Comparison of ENCODE assay signal across 8 cellular contexts in genomic region chr9:130837002-130837511, GRCh38. TPM values are rescaled to one million over a fixed set of nuclear protein-coding genes. Genes with fewer than 3 reads are reported as not detected.
DNase-seq lines count a peak whose midpoint lies in the region; ATAC-seq, FAIRE-seq and TF ChIP-seq lines count a peak whose summit lies in the region.
"Had no signal": no experiment of that assay in that cellular context is flagged by ENCODE, and none has a peak within 500 bp of the region (broad histone marks: within the 10 kb centered on the region; RNA-seq: fewer than 3 reads in every experiment).

No MANE protein-coding gene starts in this region.

- peak overlapping the region; percentile 93 for H3K4me3 Mint-ChIP-seq in activated naive CD8-positive, alpha-beta T cell treated with anti-CD3 and anti-CD28 coated beads for 36 hours
- H3K4me3 Mint-ChIP-seq in immature natural killer cell: peak overlapping the region; percentile 77 to 99 (median 80)
- H3K4me3 Mint-ChIP-seq in stimulated activated naive B cell treated with anti-CD40 and anti-IgM and Interleukin-4, amounts not matched to agents 10 μg/mL and 1 μg/mL and 100 μg/mL, for 72 hours: peak overlapping the region; percentile 46 to 47

- POLR2A ChIA-PET in HEK293 (lab: Yijun Ruan, JAX): interaction anchor here (0.6 to 0.9 kb wide), 4 partner anchors 27 to 222 kb away, joined by 3 to 4 read pairs (median 3); no protein-coding TSS in a partner anchor

- no peak overlapping the region for H3K27ac Mint-ChIP-seq in activated naive CD8-positive, alpha-beta T cell treated with anti-CD3 and anti-CD28 coated beads for 36 hours
- H3K27ac Mint-ChIP-seq in immature natural killer cell: peak overlapping the region in 5 of 6 donors; percentile 53 to 92 (median 78)
- no peak overlapping the region for H3K27ac Mint-ChIP-seq in stimulated activated naive B cell treated with anti-CD40 and anti-IgM and Interleukin-4, amounts not matched to agents 10 μg/mL and 1 μg/mL and 100 μg/mL, for 72 hours

- H3K9me3 Mint-ChIP-seq in activated naive CD8-positive, alpha-beta T cell treated with anti-CD3 and anti-CD28 coated beads for 36 hours: no peaks in the 10 kb centered on the region
- H3K9me3 Mint-ChIP-seq in immature natural killer cell: no peaks in the 10 kb centered on the region
- H3K9me3 Mint-ChIP-seq in stimulated activated naive B cell treated with anti-CD40 and anti-IgM and Interleukin-4, amounts not matched to agents 10 μg/mL and 1 μg/mL and 100 μg/mL, for 72 hours: no peaks in the 10 kb centered on the region

- peak overlapping the region; percentile 16 for H3K4me3 ChIP-seq in HEK293 (ENCODE audit: low read depth, low read length)

- H3K27ac ChIP-seq in HEK293 (ENCODE audit: extremely low read depth, low read depth, low read length): no peak overlapping the region

- no peak for TF ChIP-seq CTCF in HEK293 (tag by site-specific recombination; IDR thresholded peaks at IDR 0.05)

- peaks cover 6% of the 10 kb centered on the region for H3K4me1 ChIP-seq in HEK293 (ENCODE audit: control insufficient read depth, insufficient read depth, low read length)

- no peak for FAIRE-seq in frontal cortex (lab: Jason Lieb, UNC)

- H3K36me3 Mint-ChIP-seq in activated naive CD8-positive, alpha-beta T cell treated with anti-CD3 and anti-CD28 coated beads for 36 hours: peaks cover 12% of the 10 kb centered on the region
- peaks cover 0 to 4% (median 0%) of the 10 kb centered on the region in 3 donors for H3K36me3 Mint-ChIP-seq in immature natural killer cell
- peaks cover 0 to 4% of the 10 kb centered on the region in 2 donors for H3K36me3 Mint-ChIP-seq in stimulated activated naive B cell treated with anti-CD40 and anti-IgM and Interleukin-4, amounts not matched to agents 10 μg/mL and 1 μg/mL and 100 μg/mL, for 72 hours

- H3K4me1 Mint-ChIP-seq in activated naive CD8-positive, alpha-beta T cell treated with anti-CD3 and anti-CD28 coated beads for 36 hours: peaks cover 31% of the 10 kb centered on the region
- peaks cover 31 to 49% of the 10 kb centered on the region in 2 donors for H3K4me1 Mint-ChIP-seq in immature natural killer cell
- peaks cover 29 to 54% of the 10 kb centered on the region in 2 donors for H3K4me1 Mint-ChIP-seq in stimulated activated naive B cell treated with anti-CD40 and anti-IgM and Interleukin-4, amounts not matched to agents 10 μg/mL and 1 μg/mL and 100 μg/mL, for 72 hours

- no peaks in the 10 kb centered on the region for H3K27me3 Mint-ChIP-seq in activated naive CD8-positive, alpha-beta T cell treated with anti-CD3 and anti-CD28 coated beads for 36 hours
- peaks cover 9 to 15% (median 15%) of the 10 kb centered on the region in 3 donors for H3K27me3 Mint-ChIP-seq in immature natural killer cell (ENCODE audit: low read depth in 3 of 3)
- H3K27me3 Mint-ChIP-seq in stimulated activated naive B cell treated with anti-CD40 and anti-IgM and Interleukin-4, amounts not matched to agents 10 μg/mL and 1 μg/mL and 100 μg/mL, for 72 hours: no peaks in the 10 kb centered on the region

- H3K9me3 ChIP-seq in HEK293 (ENCODE audit: control insufficient read depth, insufficient read depth, low read depth, low read length): no peaks in the 10 kb centered on the region

- DNase-seq in activated naive CD8-positive, alpha-beta T cell treated with anti-CD3 and anti-CD28 coated beads for 36 hours: no peak
- DNase-seq in immature natural killer cell (no peak), NCI-H2107 treated with DMSO at 0.1 percent for 48 hours (lab: John Stamatoyannopoulos, UW; ENCODE audit: unreplicated experiment) (no peak), frontal cortex (ENCODE audit: low spot score in 2 of 2) (no peak)
- DNase-seq in stimulated activated naive B cell treated with anti-CD40 and anti-IgM and Interleukin-4, amounts not matched to agents 10 μg/mL and 1 μg/mL and 100 μg/mL, for 72 hours: no peak
- no peak for DNase-seq in activated CD8-positive, alpha-beta memory T cell treated with anti-CD3 and anti-CD28 coated beads, Interleukin-2, amount 50 U/mL, for 4 hours
- DNase-seq: NCI-H1694 had no signal

- ATAC-seq in stimulated activated naive B cell treated with anti-CD40 and anti-IgM and Interleukin-4, amounts not matched to agents 10 μg/mL and 1 μg/mL and 100 μg/mL, for 72 hours (replicated peaks): no peak

- H3K36me3 ChIP-seq in HEK293 (ENCODE audit: control insufficient read depth in 2 of 2, insufficient read depth in 1 of 2, low read length in 2 of 2): no peaks in the 10 kb centered on the region

- CTCF ChIA-PET in HEK293 (lab: Yijun Ruan, JAX): interaction anchor here (0.9 to 7.4 kb wide), 7 partner anchors 9 to 136 kb away, joined by 3 to 57 read pairs (median 5); no protein-coding TSS in a partner anchor

TF ChIP-seq in HEK293, 187 proteins besides CTCF, POLR2A, EP300 and RAD21:
- TF ChIP-seq ZBTB8A (tag by site-specific recombination; IDR thresholded peaks at IDR 0.05) (peak; percentile 57), MEIS1 (CRISPR knock-in tag; IDR thresholded peaks at IDR 0.05; ENCODE audit: borderline replicate concordance) (no peak), PATZ1 (tag by site-specific recombination; IDR thresholded peaks at IDR 0.05) (no peak), SP7 (tag by site-specific recombination; IDR thresholded peaks at IDR 0.05) (0 out of 2 replicates have a peak, but pooled peaks have one; percentile 37), ZNF514 (tag by site-specific recombination; IDR thresholded peaks at IDR 0.05) (no peak), ZNF600 (tag by site-specific recombination; IDR thresholded peaks at IDR 0.05) (no peak), ZBTB48 (tag by site-specific recombination; IDR thresholded peaks at IDR 0.05) (0 out of 2 replicates have a peak, but pooled peaks have one; percentile 23), ZBTB17 (tag by site-specific recombination; IDR thresholded peaks at IDR 0.05) (peak; percentile 33; the same call in 1 of the 2 replicates), ZNF138 (tag by site-specific recombination; IDR thresholded peaks at IDR 0.05; ENCODE audit: borderline replicate concordance) (no peak), ZNF433 (tag by site-specific recombination; IDR thresholded peaks at IDR 0.05; ENCODE audit: low read depth) (no peak)
TF ChIP-seq in HEK293: peak in this region for 4.

RNA-seq across cellular contexts. Expression of gene ABL1, which starts 2.0 kb away (rescaled TPM):
- 10 to 100 TPM; 37.9 to 38.5 TPM for total RNA-seq in activated naive CD8-positive, alpha-beta T cell treated with anti-CD3 and anti-CD28 coated beads for 36 hours
- 10 to 100 TPM in 1 of 3 donors, 1 to 10 TPM in 1, under 1 TPM in 1; 0.25 to 19.2 (median 5.0) TPM for polyA plus RNA-seq in immature natural killer cell
- 21.6 TPM for total RNA-seq in frontal cortex

RNA-seq across cellular contexts. Expression of gene QRFP, which starts 59.6 kb away (rescaled TPM):
- total RNA-seq in activated naive CD8-positive, alpha-beta T cell treated with anti-CD3 and anti-CD28 coated beads for 36 hours: not detected
- not detected for polyA plus RNA-seq in immature natural killer cell
- total RNA-seq in frontal cortex: under 0.01 TPM

Comparison
In these comparisons a context has a peak if more than half of its experiments do, and no peak if none do; other contexts are left out.
1. H3K27ac Mint-ChIP-seq: peak in immature natural killer cell (5 of 6); none in activated naive CD8-positive, alpha-beta T cell treated with anti-CD3 and anti-CD28 coated beads for 36 hours (single experiment) and stimulated activated naive B cell treated with anti-CD40 and anti-IgM and Interleukin-4, amounts not matched to agents 10 μg/mL and 1 μg/mL and 100 μg/mL, for 72 hours (single experiment).
2. Peak in every context shown above with its lines, with median percentiles within 50 percentile points of each other: H3K4me3 Mint-ChIP-seq.